Comparison of ENCODE assay signal across 8 cellular contexts in genomic region chr9:133478851-133479711, GRCh38. TPM values are rescaled to one million over a fixed set of nuclear protein-coding genes. Genes with fewer than 3 reads are reported as not detected.
DNase-seq lines count a peak whose midpoint lies in the region; ATAC-seq and TF ChIP-seq lines count a peak whose summit lies in the region.

Gene SLC2A6, minus strand, starts transcription at chr9:133479099. Its CDS starts 40 bp downstream, at chr9:133479059.

- intact Hi-C loops in adrenal gland (cut with DNase I): no loop called here
- intact Hi-C loops in heart right ventricle (cut with DNase I): loop anchor here in 2 of 10 donors (1.0 to 5.0 kb wide), 3 partner anchors 20 to 1127 kb away; partner anchors contain the start of genes CACFD1 (in 1 of the 2) and SETX (in 1 of the 2)
- intact Hi-C loops in posterior cingulate gyrus (cut with DNase I): loop anchor here (5.0 kb wide), 1 partner anchor 122 kb away; the partner anchor contains the start of genes SURF1 and SURF2
- intact Hi-C loops in transverse colon (cut with DNase I; ENCODE audit: low total_unique reads): no loop called here

- peak; percentile 38 to 53 for TF ChIP-seq POLR2A in adrenal gland (IDR thresholded peaks at IDR 0.05)
- peak; percentile 10 for TF ChIP-seq POLR2A in transverse colon (IDR thresholded peaks at IDR 0.05)

- in situ Hi-C loops in transverse colon (cut with MboI; ENCODE audit: low pct_ligation_motif_present in 1 of 4, low pct_unique_long_range_greater_than_20kb in 1 of 4, low sequenced_read_pairs in 3 of 4): loop anchor here in 1 of 4 donors (25.0 kb wide), 1 partner anchor 292 kb away; no protein-coding TSS in a partner anchor

- 1 to 3% (median 1%) methylated on average over 7 to 84 of the region's 84 CpGs for WGBS in adrenal gland, 4 donors
- 0 to 1% methylated on average over 84 of the region's 84 CpGs for WGBS in heart right ventricle, 2 donors
- WGBS in transverse colon (ENCODE audit: low coverage in 1 of 2), 2 donors: 1% methylated on average over 43 of the region's 84 CpGs; no CpG with 5 or more reads in 1 of the 2 donors

- H3K27me3 ChIP-seq in adrenal gland: no peaks in the 10 kb centered on the region
- peaks cover 0 to 7% (median 0%) of the 10 kb centered on the region in 7 donors for H3K27me3 ChIP-seq in heart right ventricle
- peaks cover 21% of the 10 kb centered on the region for H3K27me3 ChIP-seq in transverse colon

- ATAC-seq in HG02588 (IDR thresholded peaks at IDR 0.05; ENCODE audit: unreplicated experiment) (peak; percentile 82), T-cell (replicated peaks in 1 of 4) (peak; percentile 97 to 98 (median 98)), heart right ventricle (peak; percentile 95 to 98 (median 98))

- CTCF ChIA-PET in T-cell (lab: Charles Lee): interaction anchor here in 1 of 2 donors (1.8 kb wide), 1 partner anchor 19 kb away, joined by 7 read pairs; the partner anchor contains the start of gene CACFD1

- H3K4me3 Mint-ChIP-seq in T-cell: peak within 1 kb of the TSS; percentile 68 to 77 (median 72)

- H3K4me1 ChIP-seq in adrenal gland (replicated peaks in 1 of 2): peaks cover 0 to 20% of the 10 kb centered on the region in 2 donors
- peaks cover 7 to 55% (median 18%) of the 10 kb centered on the region in 9 donors for H3K4me1 ChIP-seq in heart right ventricle
- H3K4me1 ChIP-seq in transverse colon: peaks cover 7 to 20% (median 16%) of the 10 kb centered on the region in 4 donors

- H3K9me3 ChIP-seq in adrenal gland (replicated peaks in 1 of 3): no peaks in the 10 kb centered on the region
- no peaks in the 10 kb centered on the region for H3K9me3 ChIP-seq in heart right ventricle
- H3K9me3 ChIP-seq in transverse colon: no peaks in the 10 kb centered on the region

- POLR2A ChIA-PET in T-cell (lab: Charles Lee): interaction anchor here (0.5 to 1.4 kb wide), 4 partner anchors 13 to 330 kb away, joined by 3 to 4 read pairs (median 4); no protein-coding TSS in a partner anchor

- no peaks in the 10 kb centered on the region for H3K27me3 Mint-ChIP-seq in T-cell

- H3K27ac Mint-ChIP-seq in T-cell: peak within 1 kb of the TSS in 1 of 2 donors; percentile 68

- DNase-seq in GM12865 (ENCODE audit: low read depth) (peak; percentile 91), NCI-H1048 (lab: John Stamatoyannopoulos, UW) (peak; percentile 35), T-cell (peak; percentile 56 to 86 (median 72)), adrenal gland (peak; percentile 78 to 91 (median 84)), heart right ventricle (peak; percentile 80 to 88), posterior cingulate gyrus (peak; percentile 81 to 99 (median 92)), transverse colon (peak; percentile 86)

- H3K27ac ChIP-seq in adrenal gland: peak within 1 kb of the TSS in 2 of 5 donors; percentile 37 to 51
- peak within 1 kb of the TSS; percentile 33 to 90 (median 85) for H3K27ac ChIP-seq in heart right ventricle
- H3K27ac ChIP-seq in transverse colon: peak within 1 kb of the TSS; percentile 53 to 74 (median 57)

- peaks cover 6 to 14% (median 8%) of the 10 kb centered on the region in 3 donors for H3K4me1 Mint-ChIP-seq in T-cell

- H3K36me3 Mint-ChIP-seq in T-cell: no peaks in the 10 kb centered on the region

- H3K36me3 ChIP-seq in adrenal gland (replicated peaks in 1 of 2): no peaks in the 10 kb centered on the region
- peaks cover 0 to 30% (median 0%) of the 10 kb centered on the region in 9 donors for H3K36me3 ChIP-seq in heart right ventricle
- H3K36me3 ChIP-seq in transverse colon: no peaks in the 10 kb centered on the region

- peak within 1 kb of the TSS; percentile 71 for H3K4me3 ChIP-seq in GM12865 (ENCODE audit: low read depth, low read length)
- H3K4me3 ChIP-seq in adrenal gland: peak within 1 kb of the TSS in 2 of 4 donors; percentile 40 to 44
- peak within 1 kb of the TSS; percentile 53 to 77 (median 65) for H3K4me3 ChIP-seq in heart right ventricle
- peak within 1 kb of the TSS; percentile 23 to 52 (median 40) for H3K4me3 ChIP-seq in transverse colon

- TF ChIP-seq CTCF in GM12865 (IDR thresholded peaks at IDR 0.05; ENCODE audit: insufficient read depth, low read depth, low read length, missing control alignments): no peak
- no peak for TF ChIP-seq CTCF in adrenal gland (IDR thresholded peaks at IDR 0.05)
- no peak for TF ChIP-seq CTCF in heart right ventricle (IDR thresholded peaks at IDR 0.05)
- no peak for TF ChIP-seq CTCF in transverse colon (IDR thresholded peaks at IDR 0.05)

- H3K9me3 Mint-ChIP-seq in T-cell: no peaks in the 10 kb centered on the region

- no peak for TF ChIP-seq EP300 in transverse colon (IDR thresholded peaks at IDR 0.05; ENCODE audit: low read depth)

RNA-seq across cellular contexts. Expression of gene SLC2A6, which starts in this region (rescaled TPM):
- total RNA-seq in T-cell: 1 to 10 TPM; 3.6 to 6.1 (median 4.9) TPM
- 10 to 100 TPM in 3 of 8 donors, 1 to 10 TPM in 5; 2.0 to 79.1 (median 8.8) TPM for total RNA-seq in adrenal gland
- 1 to 10 TPM; 3.3 to 6.7 (median 5.0) TPM for polyA plus RNA-seq in adrenal gland
- 1 to 10 TPM; 1.3 to 7.0 (median 2.2) TPM for total RNA-seq in heart right ventricle
- polyA plus RNA-seq in heart right ventricle: 1 to 10 TPM; 4.9 to 5.6 TPM
- total RNA-seq in transverse colon: 10 to 100 TPM in 1 of 4 donors, 1 to 10 TPM in 2, under 1 TPM in 1; 0.96 to 20.1 (median 3.4) TPM

Comparison
In these comparisons a context has a peak if more than half of its experiments do, and no peak if none do; other contexts are left out.
1. DNase-seq: peak in every context shown above with its lines; median percentile 92 in posterior cingulate gyrus; 91 in GM12865; 86 in transverse colon; 84 in adrenal gland; 84 in heart right ventricle; 72 in T-cell; 35 in NCI-H1048.